ENCODE assay signal across 8 cellular contexts in genomic region chr12:8950287-8950574, GRCh38. TPM values are rescaled to one million over a fixed set of nuclear protein-coding genes. Genes with fewer than 3 reads are reported as not detected.
DNase-seq lines count a peak whose midpoint lies in the region; ATAC-seq and TF ChIP-seq lines count a peak whose summit lies in the region.

No MANE protein-coding gene starts in this region.

- H3K4me1 ChIP-seq in adrenal gland (replicated peaks in 1 of 2) (peaks cover 7 to 25% of the 10 kb centered on the region in 2 donors), urinary bladder (ENCODE audit: insufficient read depth) (no peaks in the 10 kb centered on the region)

- peak overlapping the region; percentile 99 for H3K4me3 Mint-ChIP-seq in T-helper 1 cell treated with Interleukin-12 subunit alpha and Interleukin-12 subunit beta and Interleukin-4 antibody, amounts not matched to agents 30 μg/mL and 1 μg/mL, for 36 hours

- intact Hi-C loops in adrenal gland (cut with DNase I) (loop anchor here (5.0 to 10.0 kb wide), 2 partner anchors 85 to 87 kb away; no protein-coding TSS in a partner anchor), lower leg skin (cut with DNase I; ENCODE audit: low total_unique reads) (no loop called here)

- in situ Hi-C loops in ACHN (cut with HindIII; ENCODE audit: low pct_ligation_motif_present, low pct_unique_long_range_greater_than_20kb, low sequenced_read_pairs): no loop called here

- TF ChIP-seq POLR2A in adrenal gland (IDR thresholded peaks at IDR 0.05) (no peak), lower leg skin (IDR thresholded peaks at IDR 0.05) (no peak)

- no peak for DNase-seq in T-helper 1 cell
- DNase-seq in adrenal gland: no peak
- DNase-seq in lower leg skin (ENCODE audit: low spot score in 2 of 2): no peak
- DNase-seq in ACHN: no peak
- no peak for DNase-seq in central memory CD4-positive, alpha-beta T cell

- peak; percentile 9 for ATAC-seq in HG03520 (IDR thresholded peaks at IDR 0.05; ENCODE audit: unreplicated experiment)

- peaks cover 20% of the 10 kb centered on the region for H3K9me3 Mint-ChIP-seq in T-helper 1 cell treated with Interleukin-12 subunit alpha and Interleukin-12 subunit beta and Interleukin-4 antibody, amounts not matched to agents 30 μg/mL and 1 μg/mL, for 36 hours

- H3K36me3 ChIP-seq in adrenal gland (replicated peaks in 1 of 2) (peaks cover 0 to 7% of the 10 kb centered on the region in 2 donors), urinary bladder (ENCODE audit: insufficient read depth) (no peaks in the 10 kb centered on the region)

- H3K9me3 ChIP-seq in adrenal gland (replicated peaks in 1 of 3): no peaks in the 10 kb centered on the region

- peak overlapping the region; percentile 30 to 83 (median 46) for H3K4me3 ChIP-seq in adrenal gland
- H3K4me3 ChIP-seq in lower leg skin (ENCODE audit: low read depth, poor library complexity, severe bottlenecking): peak overlapping the region; percentile 63
- peak overlapping the region; percentile 63 for H3K4me3 ChIP-seq in urinary bladder (ENCODE audit: low read depth, low read length)

- no peak for TF ChIP-seq CTCF in adrenal gland (IDR thresholded peaks at IDR 0.05)
- TF ChIP-seq CTCF in lower leg skin (IDR thresholded peaks at IDR 0.05): no peak

- peak overlapping the region; percentile 93 for H3K27ac Mint-ChIP-seq in T-helper 1 cell treated with Interleukin-12 subunit alpha and Interleukin-12 subunit beta and Interleukin-4 antibody, amounts not matched to agents 30 μg/mL and 1 μg/mL, for 36 hours

- no peaks in the 10 kb centered on the region for H3K27me3 Mint-ChIP-seq in T-helper 1 cell treated with Interleukin-12 subunit alpha and Interleukin-12 subunit beta and Interleukin-4 antibody, amounts not matched to agents 30 μg/mL and 1 μg/mL, for 36 hours (ENCODE audit: low read depth)

- H3K36me3 Mint-ChIP-seq in T-helper 1 cell treated with Interleukin-12 subunit alpha and Interleukin-12 subunit beta and Interleukin-4 antibody, amounts not matched to agents 30 μg/mL and 1 μg/mL, for 36 hours (ENCODE audit: low read depth): peaks cover 27% of the 10 kb centered on the region

- H3K27ac ChIP-seq in adrenal gland (peak overlapping the region; percentile 96 to 98 (median 97)), urinary bladder (ENCODE audit: low read depth) (peak overlapping the region; percentile 59)

- peaks cover 67% of the 10 kb centered on the region for H3K4me1 Mint-ChIP-seq in T-helper 1 cell treated with Interleukin-12 subunit alpha and Interleukin-12 subunit beta and Interleukin-4 antibody, amounts not matched to agents 30 μg/mL and 1 μg/mL, for 36 hours (ENCODE audit: low read depth)

- no peaks in the 10 kb centered on the region for H3K27me3 ChIP-seq in adrenal gland

- 1 to 3% (median 3%) methylated on average over 7 of the region's 7 CpGs for WGBS in adrenal gland, 4 donors
- 0% methylated on average over 7 of the region's 7 CpGs for WGBS in lower leg skin, 2 donors
- 0% methylated on average over 7 of the region's 7 CpGs for WGBS in urinary bladder

RNA-seq across cellular contexts. Expression of gene M6PR, which starts 0.8 kb away (rescaled TPM):
- total RNA-seq in adrenal gland: 100 to 1,000 TPM in 7 of 8 donors, 10 to 100 TPM in 1; 76.1 to 194 (median 143) TPM
- 10 to 100 TPM; 48.8 to 95.5 (median 92.2) TPM for polyA plus RNA-seq in adrenal gland
- total RNA-seq in lower leg skin: 100 to 1,000 TPM in 1 of 4 donors, 10 to 100 TPM in 3; 72.8 to 122 (median 73.4) TPM
- total RNA-seq in urinary bladder: 93.1 TPM
- polyA plus RNA-seq in urinary bladder: 76.9 TPM

RNA-seq across cellular contexts. Expression of gene PHC1, which starts 35.9 kb away (rescaled TPM):
- total RNA-seq in adrenal gland (10 to 100 TPM; 10.9 to 47.7 (median 26.5) TPM), lower leg skin (10 to 100 TPM in 2 of 4 donors, 1 to 10 TPM in 2; 4.6 to 14.9 (median 11.0) TPM), urinary bladder (42.3 TPM)
- polyA plus RNA-seq in adrenal gland (10 to 100 TPM; 14.8 to 68.3 (median 43.1) TPM), urinary bladder (39.9 TPM)

RNA-seq across cellular contexts. Expression of gene KLRG1, which starts 39.1 kb away (rescaled TPM):
- 1 to 10 TPM in 7 of 8 donors, not detected in 1; 2.6 to 5.2 (median 3.4) TPM for total RNA-seq in adrenal gland
- 1 to 10 TPM; 1.2 to 2.0 (median 1.5) TPM for polyA plus RNA-seq in adrenal gland
- under 1 TPM in 1 of 4 donors, not detected in 3; 0.34 TPM for total RNA-seq in lower leg skin
- 3.8 TPM for total RNA-seq in urinary bladder
- polyA plus RNA-seq in urinary bladder: 2.5 TPM
